In the genomic region with DNA sequence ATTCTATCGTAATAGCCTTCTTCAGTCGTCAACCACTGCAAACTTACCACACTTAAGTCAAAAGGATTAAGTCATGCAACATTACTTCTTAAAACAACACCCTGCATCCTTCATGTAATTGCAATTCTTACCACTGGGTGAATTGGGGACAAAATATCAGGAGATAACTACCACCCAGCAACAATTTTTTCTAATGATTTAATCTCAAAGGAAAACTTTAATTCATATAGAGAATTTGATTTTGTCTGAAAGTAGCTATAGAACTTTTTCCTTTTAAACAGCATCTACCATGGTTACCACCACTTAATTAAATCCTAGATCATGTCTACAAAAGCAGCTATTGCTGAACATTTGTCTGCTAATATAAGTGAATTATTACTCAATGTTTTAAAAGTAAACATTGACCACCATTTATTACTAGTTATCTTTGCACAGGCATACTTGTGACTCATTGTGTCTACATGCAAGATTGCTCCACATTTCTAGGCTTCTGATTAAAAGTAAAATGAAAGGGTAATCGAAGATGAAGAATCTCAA, we compare ENCODE assay signal across 8 cellular contexts. TPM values are rescaled to one million over a fixed set of nuclear protein-coding genes. Genes with fewer than 3 reads are reported as not detected.
DNase-seq lines count a peak whose midpoint lies in the region; ATAC-seq and TF ChIP-seq lines count a peak whose summit lies in the region.

No MANE protein-coding gene starts in this region.

- ATAC-seq in activated CD4-positive, alpha-beta T cell treated with anti-CD3 and anti-CD28 coated beads for 36 hours: no peak
- ATAC-seq in HG03469 (IDR thresholded peaks at IDR 0.05; ENCODE audit: unreplicated experiment): no peak

- no peak overlapping the region for H3K4me3 Mint-ChIP-seq in activated CD4-positive, alpha-beta T cell treated with anti-CD3 and anti-CD28 coated beads for 36 hours
- H3K4me3 Mint-ChIP-seq in glutamatergic neuron (ENCODE audit: unreplicated experiment): no peak overlapping the region
- H3K4me3 Mint-ChIP-seq in activated CD4-positive, alpha-beta memory T cell treated with anti-CD3 and anti-CD28 coated beads for 36 hours: no peak overlapping the region

- H3K36me3 ChIP-seq in SK-N-SH (replicated peaks in 1 of 2; ENCODE audit: control insufficient read depth in 1 of 2, insufficient read depth in 2 of 2, low read length in 1 of 2) (no peaks in the 10 kb centered on the region), tibial artery (no peaks in the 10 kb centered on the region)

- TF ChIP-seq CTCF in SK-N-SH (IDR thresholded peaks at IDR 0.05) (peak; percentile 59), glutamatergic neuron (IDR thresholded peaks at IDR 0.05; ENCODE audit: partially characterized antibody, unreplicated experiment) (peak; percentile 70), tibial artery (IDR thresholded peaks at IDR 0.05) (peak; percentile 31 to 38)

- no peak for TF ChIP-seq EP300 in SK-N-SH (IDR thresholded peaks at IDR 0.05; ENCODE audit: borderline replicate concordance in 1 of 2, low read depth in 1 of 2, low read length in 1 of 2)

- peak overlapping the region; percentile 40 for H3K27ac Mint-ChIP-seq in activated CD4-positive, alpha-beta T cell treated with anti-CD3 and anti-CD28 coated beads for 36 hours
- H3K27ac Mint-ChIP-seq in glutamatergic neuron (ENCODE audit: unreplicated experiment): no peak overlapping the region
- H3K27ac Mint-ChIP-seq in activated CD4-positive, alpha-beta memory T cell treated with anti-CD3 and anti-CD28 coated beads for 36 hours: no peak overlapping the region

- CTCF ChIA-PET in activated CD4-positive, alpha-beta T cell treated with anti-CD3 and anti-CD28 coated beads for 36 hours (lab: Charles Lee): interaction anchor here (0.7 to 1.7 kb wide), 8 partner anchors 8 to 241 kb away, joined by 3 to 10 read pairs (median 4); a partner anchor contains a TSS
- CTCF ChIA-PET in SK-N-SH (lab: Yijun Ruan, JAX): interaction anchor here (1.0 to 1.4 kb wide), 5 partner anchors 10 to 499 kb away, joined by 3 to 5 read pairs (median 4); a partner anchor contains a TSS
- CTCF ChIA-PET in activated CD4-positive, alpha-beta memory T cell treated with anti-CD3 and anti-CD28 coated beads for 36 hours (lab: Charles Lee): interaction anchor here (0.6 to 1.0 kb wide), 7 partner anchors 10 to 329 kb away, joined by 3 to 5 read pairs (median 3); a partner anchor contains a TSS

- no peak overlapping the region for H3K9ac ChIP-seq in SK-N-SH

- H3K27ac ChIP-seq in SK-N-SH (ENCODE audit: low read depth in 2 of 2, low read length in 1 of 2): peak overlapping the region in 1 of 2 experiments; percentile 23; a peak in 1 of 4 replicates
- peak overlapping the region in 1 of 2 donors; percentile 9 for H3K27ac ChIP-seq in tibial artery

- no peaks in the 10 kb centered on the region for H3K9me3 ChIP-seq in SK-N-SH
- no peaks in the 10 kb centered on the region for H3K9me3 ChIP-seq in tibial artery

- peaks cover 24% of the 10 kb centered on the region for H3F3A ChIP-seq in SK-N-SH (replicated peaks; ENCODE audit: insufficient read depth)

- H3K4me2 ChIP-seq in SK-N-SH: peak overlapping the region; percentile 6; the same call in 1 of the 2 replicates

- TF ChIP-seq RAD21 in SK-N-SH (IDR thresholded peaks at IDR 0.05; ENCODE audit: low read length): no peak

- H4K20me1 ChIP-seq in SK-N-SH (ENCODE audit: insufficient read depth): no peaks in the 10 kb centered on the region

- H3K27me3 Mint-ChIP-seq in activated CD4-positive, alpha-beta T cell treated with anti-CD3 and anti-CD28 coated beads for 36 hours: no peaks in the 10 kb centered on the region
- peaks cover 2% of the 10 kb centered on the region for H3K27me3 Mint-ChIP-seq in glutamatergic neuron (ENCODE audit: unreplicated experiment)
- H3K27me3 Mint-ChIP-seq in activated CD4-positive, alpha-beta memory T cell treated with anti-CD3 and anti-CD28 coated beads for 36 hours: no peaks in the 10 kb centered on the region

- DNase-seq in activated CD4-positive, alpha-beta T cell treated with anti-CD3 and anti-CD28 coated beads for 36 hours: no peak
- no peak for DNase-seq in activated CD4-positive, alpha-beta T cell treated with anti-CD3 and anti-CD28 coated beads for 1 hour
- DNase-seq in SK-N-SH (peak; percentile 9), glutamatergic neuron (no peak), tibial artery (no peak), DMS79 (lab: John Stamatoyannopoulos, UW) (no peak)
- no peak for DNase-seq in activated CD4-positive, alpha-beta memory T cell treated with anti-CD3 and anti-CD28 coated beads for 36 hours

- peaks cover 1% of the 10 kb centered on the region for H3K36me3 Mint-ChIP-seq in activated CD4-positive, alpha-beta T cell treated with anti-CD3 and anti-CD28 coated beads for 36 hours (ENCODE audit: low read depth)
- H3K36me3 Mint-ChIP-seq in glutamatergic neuron (ENCODE audit: unreplicated experiment): no peaks in the 10 kb centered on the region
- no peaks in the 10 kb centered on the region for H3K36me3 Mint-ChIP-seq in activated CD4-positive, alpha-beta memory T cell treated with anti-CD3 and anti-CD28 coated beads for 36 hours

- H3K4me1 ChIP-seq in SK-N-SH (ENCODE audit: control insufficient read depth in 1 of 2, insufficient read depth in 2 of 2, low read depth in 1 of 2, low read length in 1 of 2) (peaks cover 0 to 2% of the 10 kb centered on the region in 2 experiments; a peak in 2 of 4 replicates), tibial artery (peaks cover 0 to 37% (median 3%) of the 10 kb centered on the region in 4 donors)

- H3K4me3 ChIP-seq in SK-N-SH (ENCODE audit: low read depth in 2 of 2, low read length in 1 of 2) (no peak overlapping the region; a peak in 1 of 4 replicates), tibial artery (no peak overlapping the region)

- intact Hi-C loops in activated CD4-positive, alpha-beta T cell treated with anti-CD3 and anti-CD28 coated beads for 36 hours (cut with DNase I, micrococcal nuclease): no loop called here
- intact Hi-C loops in tibial artery (cut with DNase I; ENCODE audit: low total_unique reads): no loop called here
- intact Hi-C loops in activated CD4-positive, alpha-beta memory T cell treated with anti-CD3 and anti-CD28 coated beads for 36 hours (cut with micrococcal nuclease): loop anchor here (2.0 kb wide), 1 partner anchor 49 kb away; no protein-coding TSS in a partner anchor

- H3K9me2 ChIP-seq in SK-N-SH: no peaks in the 10 kb centered on the region

- POLR2A ChIA-PET in activated CD4-positive, alpha-beta T cell treated with anti-CD3 and anti-CD28 coated beads for 36 hours (lab: Charles Lee): interaction anchor here (0.5 kb wide), 1 partner anchor 1326 kb away, joined by 3 read pairs; no protein-coding TSS in a partner anchor
- POLR2A ChIA-PET in SK-N-SH (lab: Yijun Ruan, JAX): no interaction called here
- POLR2A ChIA-PET in activated CD4-positive, alpha-beta memory T cell treated with anti-CD3 and anti-CD28 coated beads for 36 hours (lab: Charles Lee): interaction anchor here (1.2 kb wide), 1 partner anchor 10 kb away, joined by 4 read pairs; a partner anchor contains a TSS

- 69% methylated on average over 3 of the region's 3 CpGs for WGBS in SK-N-SH (ENCODE audit: low lambda C conversion rate)

- H3K27me3 ChIP-seq in SK-N-SH (ENCODE audit: insufficient read depth) (no peaks in the 10 kb centered on the region), tibial artery (no peaks in the 10 kb centered on the region)

- no peaks in the 10 kb centered on the region for H3K79me2 ChIP-seq in SK-N-SH (ENCODE audit: insufficient read depth)

- peaks cover 77% of the 10 kb centered on the region for H3K4me1 Mint-ChIP-seq in activated CD4-positive, alpha-beta T cell treated with anti-CD3 and anti-CD28 coated beads for 36 hours
- no peaks in the 10 kb centered on the region for H3K4me1 Mint-ChIP-seq in glutamatergic neuron (ENCODE audit: low read depth, unreplicated experiment)
- H3K4me1 Mint-ChIP-seq in activated CD4-positive, alpha-beta memory T cell treated with anti-CD3 and anti-CD28 coated beads for 36 hours (ENCODE audit: low read depth): peaks cover 67% of the 10 kb centered on the region

- H2AFZ ChIP-seq in SK-N-SH (ENCODE audit: low read depth): no peak overlapping the region; the same call in 1 of the 2 replicates

- H3K9me3 Mint-ChIP-seq in activated CD4-positive, alpha-beta T cell treated with anti-CD3 and anti-CD28 coated beads for 36 hours (ENCODE audit: low read depth): no peaks in the 10 kb centered on the region
- no peaks in the 10 kb centered on the region for H3K9me3 Mint-ChIP-seq in glutamatergic neuron (ENCODE audit: unreplicated experiment)
- H3K9me3 Mint-ChIP-seq in activated CD4-positive, alpha-beta memory T cell treated with anti-CD3 and anti-CD28 coated beads for 36 hours: no peaks in the 10 kb centered on the region

TF ChIP-seq in SK-N-SH, 30 proteins besides CTCF, POLR2A, EP300 and RAD21:
- TF ChIP-seq TCF12 (IDR thresholded peaks at IDR 0.05): peak; percentile 4; the same call in 1 of the 2 replicates
- peak; percentile 54; the same call in 1 of the 2 replicates for TF ChIP-seq FOSL2 (IDR thresholded peaks at IDR 0.05; ENCODE audit: borderline replicate concordance, low read depth)
- TF ChIP-seq NFIC (IDR thresholded peaks at IDR 0.05; ENCODE audit: borderline replicate concordance): no peak
TF ChIP-seq in SK-N-SH: peak in this region for 2.

RNA-seq across cellular contexts. Expression of a gene that starts 10.5 kb away (rescaled TPM):
- total RNA-seq in activated CD4-positive, alpha-beta T cell treated with anti-CD3 and anti-CD28 coated beads for 36 hours: 10 to 100 TPM; 42.5 to 49.2 TPM
- 3.9 and 6.2 TPM in 2 replicates for polyA plus RNA-seq in SK-N-SH (2012; rRNA removed)
- polyA plus RNA-seq in SK-N-SH (2012; cell fraction: cytosol; rRNA removed): 6.6 and 7.2 TPM in 2 replicates
- 1.5 and 2.8 TPM in 2 replicates for polyA plus RNA-seq in SK-N-SH (2012; cell fraction: nucleus; rRNA removed)
- 11.7 TPM for total RNA-seq in glutamatergic neuron (ENCODE audit: unreplicated experiment)
- 10 to 100 TPM; 30.8 to 34.0 TPM for total RNA-seq in activated CD4-positive, alpha-beta memory T cell treated with anti-CD3 and anti-CD28 coated beads for 36 hours
